Comparison of ENCODE assay signal across 1 cellular context in the genomic region with DNA sequence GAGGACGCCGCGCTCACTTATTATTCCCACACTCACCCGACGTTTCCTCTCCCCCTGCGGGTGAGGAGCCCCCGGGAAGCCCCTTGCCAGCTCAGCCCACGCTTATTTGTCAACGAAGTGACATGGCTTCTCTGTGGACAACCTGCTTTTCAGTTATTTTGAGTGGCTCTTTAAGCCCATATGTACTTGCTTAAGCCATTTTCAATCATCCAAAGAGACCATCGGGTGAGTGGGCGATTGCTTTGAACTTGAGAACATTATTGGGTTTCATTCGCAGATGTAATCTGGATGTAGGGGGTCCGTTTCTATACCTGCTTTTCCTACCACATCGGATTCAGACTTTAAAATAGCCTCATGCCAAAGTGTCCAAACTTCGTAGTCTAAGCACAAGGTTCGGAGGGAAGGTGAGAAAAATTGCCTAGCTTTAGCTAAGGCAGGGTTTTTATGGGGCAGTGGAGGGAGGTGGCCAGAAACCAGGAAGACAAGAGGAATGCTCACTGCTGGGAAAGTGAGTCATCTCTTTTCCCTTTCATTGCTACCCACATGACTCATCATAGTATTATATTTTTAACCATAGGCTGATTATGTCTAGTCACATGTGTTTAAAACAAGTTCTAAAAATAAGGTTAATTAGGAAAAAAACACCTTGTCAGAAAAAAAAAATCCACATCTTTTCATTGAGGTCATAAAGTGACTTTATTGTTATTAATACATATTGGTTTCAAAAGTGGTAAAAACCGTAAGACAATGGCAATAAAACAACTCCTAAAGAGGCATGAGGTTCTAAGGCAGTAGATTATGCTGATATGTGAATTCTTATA.
TF ChIP-seq lines count a peak whose summit lies in the region.

No MANE protein-coding gene starts in this region.

TF ChIP-seq in K562, 482 proteins besides CTCF, POLR2A, EP300 and RAD21 (continued from another document and continues in another):
- TF ChIP-seq ZKSCAN3 (CRISPR knock-in tag; IDR thresholded peaks at IDR 0.05) (no peak), NBN (IDR thresholded peaks at IDR 0.05; ENCODE audit: low read depth) (no peak), TAF15 (IDR thresholded peaks at IDR 0.05; ENCODE audit: low read depth, low read length) (no peak), ZNF551 (CRISPR knock-in tag; IDR thresholded peaks at IDR 0.05) (no peak), ZFP1 (CRISPR knock-in tag; IDR thresholded peaks at IDR 0.05) (no peak), BRD9 (IDR thresholded peaks at IDR 0.05; ENCODE audit: low read depth, partially characterized antibody) (no peak), CBX5 (IDR thresholded peaks at IDR 0.05; ENCODE audit: borderline replicate concordance, low read depth) (no peak), SAP30 (IDR thresholded peaks at IDR 0.05; ENCODE audit: borderline replicate concordance, insufficient read depth, low read depth, low read length, poor library complexity, severe bottlenecking) (no peak), ZNF76 (CRISPR knock-in tag; IDR thresholded peaks at IDR 0.05; ENCODE audit: borderline replicate concordance) (0 out of 2 replicates have a peak, but pooled peaks have one; percentile 40), NR2C1 (IDR thresholded peaks at IDR 0.05) (no peak), NR2C1 (tag; IDR thresholded peaks at IDR 0.05) (peak; percentile 57; the same call in 1 of the 2 replicates), ELF1 (tag; IDR thresholded peaks at IDR 0.05) (peak; percentile 63), SOX6 (IDR thresholded peaks at IDR 0.05) (peak; percentile 42), NR2F6 (CRISPR knock-in tag; IDR thresholded peaks at IDR 0.05) (no peak), CAMTA2 (CRISPR knock-in tag; conservative IDR thresholded peaks at IDR 0.05) (no peak), POLR3G (IDR thresholded peaks at IDR 0.05; ENCODE audit: extremely low read depth, insufficient read length, insufficient replicate concordance) (no peak), TBP (optimal IDR thresholded peaks at IDR 0.05; ENCODE audit: low read depth, low read length) (no peak), U2AF1 (optimal IDR thresholded peaks at IDR 0.05; ENCODE audit: low read depth, low read length) (no peak), C11orf30 (IDR thresholded peaks at IDR 0.05; ENCODE audit: low read depth) (peak; percentile 91), HMG20B (CRISPR knock-in tag; IDR thresholded peaks at IDR 0.05) (no peak), ZNF696 (CRISPR knock-in tag; conservative IDR thresholded peaks at IDR 0.05) (no peak), CREM (IDR thresholded peaks at IDR 0.05; ENCODE audit: low read depth) (no peak), ZNF24 (IDR thresholded peaks at IDR 0.05) (peak; percentile 17; the same call in 1 of the 2 replicates), GATAD2A (IDR thresholded peaks at IDR 0.05) (no peak), ZNF584 (CRISPR knock-in tag; IDR thresholded peaks at IDR 0.05; ENCODE audit: low read depth) (peak; percentile 93), ZNF668 (CRISPR knock-in tag; IDR thresholded peaks at IDR 0.05) (no peak), TEAD4 (IDR thresholded peaks at IDR 0.05; ENCODE audit: low read length) (peak; percentile 45; the same call in 1 of the 2 replicates), TEAD4 (CRISPR knock-in tag; IDR thresholded peaks at IDR 0.05; ENCODE audit: borderline replicate concordance) (no peak), FOXM1 (IDR thresholded peaks at IDR 0.05; ENCODE audit: low read depth) (peak; percentile 23; the same call in 1 of the 2 replicates), FOXM1 (CRISPR knock-in tag; IDR thresholded peaks at IDR 0.05; ENCODE audit: low read depth) (no peak), TAF9B (IDR thresholded peaks at IDR 0.05; ENCODE audit: partially characterized antibody) (peak; percentile 14), NFIC (IDR thresholded peaks at IDR 0.05) (no peak), ZNF764 (CRISPR knock-in tag; IDR thresholded peaks at IDR 0.05; ENCODE audit: low read depth) (no peak), SMAD3 (CRISPR knock-in tag; conservative IDR thresholded peaks at IDR 0.05) (0 out of 2 replicates have a peak, but pooled peaks have one; percentile 10), TEAD2 (tag; IDR thresholded peaks at IDR 0.05) (0 out of 2 replicates have a peak, but pooled peaks have one; percentile 53), ZNF507 (tag; conservative IDR thresholded peaks at IDR 0.05) (no peak), ASH1L (IDR thresholded peaks at IDR 0.05; ENCODE audit: borderline replicate concordance, low read depth, partially characterized antibody) (no peak), EHMT2 (IDR thresholded peaks at IDR 0.05) (peak; percentile 68; the same call in 1 of the 2 replicates), SMC3 (conservative IDR thresholded peaks at IDR 0.05; ENCODE audit: insufficient read depth, low read depth, low read length) (no peak), LEF1 (IDR thresholded peaks at IDR 0.05) (0 out of 2 replicates have a peak, but pooled peaks have one; percentile 15), ZNF766 (CRISPR knock-in tag; conservative IDR thresholded peaks at IDR 0.05) (peak; percentile 75; the same call in 1 of the 2 replicates), ZBED1 (IDR thresholded peaks at IDR 0.05) (no peak), CTBP1 (IDR thresholded peaks at IDR 0.05; ENCODE audit: borderline replicate concordance) (0 out of 2 replicates have a peak, but pooled peaks have one; percentile 25), ZC3H4 (CRISPR knock-in tag; IDR thresholded peaks at IDR 0.05; ENCODE audit: borderline replicate concordance) (no peak)
- TF ChIP-seq, protein P1, sequence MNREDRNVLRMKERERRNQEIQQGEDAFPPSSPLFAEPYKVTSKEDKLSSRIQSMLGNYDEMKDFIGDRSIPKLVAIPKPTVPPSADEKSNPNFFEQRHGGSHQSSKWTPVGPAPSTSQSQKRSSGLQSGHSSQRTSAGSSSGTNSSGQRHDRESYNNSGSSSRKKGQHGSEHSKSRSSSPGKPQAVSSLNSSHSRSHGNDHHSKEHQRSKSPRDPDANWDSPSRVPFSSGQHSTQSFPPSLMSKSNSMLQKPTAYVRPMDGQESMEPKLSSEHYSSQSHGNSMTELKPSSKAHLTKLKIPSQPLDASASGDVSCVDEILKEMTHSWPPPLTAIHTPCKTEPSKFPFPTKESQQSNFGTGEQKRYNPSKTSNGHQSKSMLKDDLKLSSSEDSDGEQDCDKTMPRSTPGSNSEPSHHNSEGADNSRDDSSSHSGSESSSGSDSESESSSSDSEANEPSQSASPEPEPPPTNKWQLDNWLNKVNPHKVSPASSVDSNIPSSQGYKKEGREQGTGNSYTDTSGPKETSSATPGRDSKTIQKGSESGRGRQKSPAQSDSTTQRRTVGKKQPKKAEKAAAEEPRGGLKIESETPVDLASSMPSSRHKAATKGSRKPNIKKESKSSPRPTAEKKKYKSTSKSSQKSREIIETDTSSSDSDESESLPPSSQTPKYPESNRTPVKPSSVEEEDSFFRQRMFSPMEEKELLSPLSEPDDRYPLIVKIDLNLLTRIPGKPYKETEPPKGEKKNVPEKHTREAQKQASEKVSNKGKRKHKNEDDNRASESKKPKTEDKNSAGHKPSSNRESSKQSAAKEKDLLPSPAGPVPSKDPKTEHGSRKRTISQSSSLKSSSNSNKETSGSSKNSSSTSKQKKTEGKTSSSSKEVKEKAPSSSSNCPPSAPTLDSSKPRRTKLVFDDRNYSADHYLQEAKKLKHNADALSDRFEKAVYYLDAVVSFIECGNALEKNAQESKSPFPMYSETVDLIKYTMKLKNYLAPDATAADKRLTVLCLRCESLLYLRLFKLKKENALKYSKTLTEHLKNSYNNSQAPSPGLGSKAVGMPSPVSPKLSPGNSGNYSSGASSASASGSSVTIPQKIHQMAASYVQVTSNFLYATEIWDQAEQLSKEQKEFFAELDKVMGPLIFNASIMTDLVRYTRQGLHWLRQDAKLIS (CRISPR knock-in tag; IDR thresholded peaks at IDR 0.05), result no peak
- TF ChIP-seq, protein P2, sequence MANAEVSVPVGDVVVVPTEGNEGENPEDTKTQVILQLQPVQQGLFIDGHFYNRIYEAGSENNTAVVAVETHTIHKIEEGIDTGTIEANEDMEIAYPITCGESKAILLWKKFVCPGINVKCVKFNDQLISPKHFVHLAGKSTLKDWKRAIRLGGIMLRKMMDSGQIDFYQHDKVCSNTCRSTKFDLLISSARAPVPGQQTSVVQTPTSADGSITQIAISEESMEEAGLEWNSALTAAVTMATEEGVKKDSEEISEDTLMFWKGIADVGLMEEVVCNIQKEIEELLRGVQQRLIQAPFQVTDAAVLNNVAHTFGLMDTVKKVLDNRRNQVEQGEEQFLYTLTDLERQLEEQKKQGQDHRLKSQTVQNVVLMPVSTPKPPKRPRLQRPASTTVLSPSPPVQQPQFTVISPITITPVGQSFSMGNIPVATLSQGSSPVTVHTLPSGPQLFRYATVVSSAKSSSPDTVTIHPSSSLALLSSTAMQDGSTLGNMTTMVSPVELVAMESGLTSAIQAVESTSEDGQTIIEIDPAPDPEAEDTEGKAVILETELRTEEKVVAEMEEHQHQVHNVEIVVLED (CRISPR knock-in tag; IDR thresholded peaks at IDR 0.05), result no peak
- TF ChIP-seq, protein P3, sequence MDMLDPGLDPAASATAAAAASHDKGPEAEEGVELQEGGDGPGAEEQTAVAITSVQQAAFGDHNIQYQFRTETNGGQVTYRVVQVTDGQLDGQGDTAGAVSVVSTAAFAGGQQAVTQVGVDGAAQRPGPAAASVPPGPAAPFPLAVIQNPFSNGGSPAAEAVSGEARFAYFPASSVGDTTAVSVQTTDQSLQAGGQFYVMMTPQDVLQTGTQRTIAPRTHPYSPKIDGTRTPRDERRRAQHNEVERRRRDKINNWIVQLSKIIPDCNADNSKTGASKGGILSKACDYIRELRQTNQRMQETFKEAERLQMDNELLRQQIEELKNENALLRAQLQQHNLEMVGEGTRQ (CRISPR knock-in tag; IDR thresholded peaks at IDR 0.05), result no peak
- TF ChIP-seq, protein P4, sequence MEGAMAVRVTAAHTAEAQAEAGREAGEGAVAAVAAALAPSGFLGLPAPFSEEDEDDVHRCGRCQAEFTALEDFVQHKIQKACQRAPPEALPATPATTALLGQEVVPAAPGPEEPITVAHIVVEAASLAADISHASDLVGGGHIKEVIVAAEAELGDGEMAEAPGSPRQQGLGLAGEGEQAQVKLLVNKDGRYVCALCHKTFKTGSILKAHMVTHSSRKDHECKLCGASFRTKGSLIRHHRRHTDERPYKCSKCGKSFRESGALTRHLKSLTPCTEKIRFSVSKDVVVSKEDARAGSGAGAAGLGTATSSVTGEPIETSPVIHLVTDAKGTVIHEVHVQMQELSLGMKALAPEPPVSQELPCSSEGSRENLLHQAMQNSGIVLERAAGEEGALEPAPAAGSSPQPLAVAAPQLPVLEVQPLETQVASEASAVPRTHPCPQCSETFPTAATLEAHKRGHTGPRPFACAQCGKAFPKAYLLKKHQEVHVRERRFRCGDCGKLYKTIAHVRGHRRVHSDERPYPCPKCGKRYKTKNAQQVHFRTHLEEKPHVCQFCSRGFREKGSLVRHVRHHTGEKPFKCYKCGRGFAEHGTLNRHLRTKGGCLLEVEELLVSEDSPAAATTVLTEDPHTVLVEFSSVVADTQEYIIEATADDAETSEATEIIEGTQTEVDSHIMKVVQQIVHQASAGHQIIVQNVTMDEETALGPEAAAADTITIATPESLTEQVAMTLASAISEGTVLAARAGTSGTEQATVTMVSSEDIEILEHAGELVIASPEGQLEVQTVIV (CRISPR knock-in tag; IDR thresholded peaks at IDR 0.05; ENCODE audit: borderline replicate concordance), result no peak
- TF ChIP-seq, protein P5, sequence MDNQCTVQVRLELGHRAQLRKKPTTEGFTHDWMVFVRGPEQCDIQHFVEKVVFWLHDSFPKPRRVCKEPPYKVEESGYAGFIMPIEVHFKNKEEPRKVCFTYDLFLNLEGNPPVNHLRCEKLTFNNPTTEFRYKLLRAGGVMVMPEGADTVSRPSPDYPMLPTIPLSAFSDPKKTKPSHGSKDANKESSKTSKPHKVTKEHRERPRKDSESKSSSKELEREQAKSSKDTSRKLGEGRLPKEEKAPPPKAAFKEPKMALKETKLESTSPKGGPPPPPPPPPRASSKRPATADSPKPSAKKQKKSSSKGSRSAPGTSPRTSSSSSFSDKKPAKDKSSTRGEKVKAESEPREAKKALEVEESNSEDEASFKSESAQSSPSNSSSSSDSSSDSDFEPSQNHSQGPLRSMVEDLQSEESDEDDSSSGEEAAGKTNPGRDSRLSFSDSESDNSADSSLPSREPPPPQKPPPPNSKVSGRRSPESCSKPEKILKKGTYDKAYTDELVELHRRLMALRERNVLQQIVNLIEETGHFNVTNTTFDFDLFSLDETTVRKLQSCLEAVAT (IDR thresholded peaks at IDR 0.05), result no peak
- TF ChIP-seq, protein P6, sequence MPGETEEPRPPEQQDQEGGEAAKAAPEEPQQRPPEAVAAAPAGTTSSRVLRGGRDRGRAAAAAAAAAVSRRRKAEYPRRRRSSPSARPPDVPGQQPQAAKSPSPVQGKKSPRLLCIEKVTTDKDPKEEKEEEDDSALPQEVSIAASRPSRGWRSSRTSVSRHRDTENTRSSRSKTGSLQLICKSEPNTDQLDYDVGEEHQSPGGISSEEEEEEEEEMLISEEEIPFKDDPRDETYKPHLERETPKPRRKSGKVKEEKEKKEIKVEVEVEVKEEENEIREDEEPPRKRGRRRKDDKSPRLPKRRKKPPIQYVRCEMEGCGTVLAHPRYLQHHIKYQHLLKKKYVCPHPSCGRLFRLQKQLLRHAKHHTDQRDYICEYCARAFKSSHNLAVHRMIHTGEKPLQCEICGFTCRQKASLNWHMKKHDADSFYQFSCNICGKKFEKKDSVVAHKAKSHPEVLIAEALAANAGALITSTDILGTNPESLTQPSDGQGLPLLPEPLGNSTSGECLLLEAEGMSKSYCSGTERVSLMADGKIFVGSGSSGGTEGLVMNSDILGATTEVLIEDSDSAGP (CRISPR knock-in tag; IDR thresholded peaks at IDR 0.05), result no peak
- TF ChIP-seq, protein P7, sequence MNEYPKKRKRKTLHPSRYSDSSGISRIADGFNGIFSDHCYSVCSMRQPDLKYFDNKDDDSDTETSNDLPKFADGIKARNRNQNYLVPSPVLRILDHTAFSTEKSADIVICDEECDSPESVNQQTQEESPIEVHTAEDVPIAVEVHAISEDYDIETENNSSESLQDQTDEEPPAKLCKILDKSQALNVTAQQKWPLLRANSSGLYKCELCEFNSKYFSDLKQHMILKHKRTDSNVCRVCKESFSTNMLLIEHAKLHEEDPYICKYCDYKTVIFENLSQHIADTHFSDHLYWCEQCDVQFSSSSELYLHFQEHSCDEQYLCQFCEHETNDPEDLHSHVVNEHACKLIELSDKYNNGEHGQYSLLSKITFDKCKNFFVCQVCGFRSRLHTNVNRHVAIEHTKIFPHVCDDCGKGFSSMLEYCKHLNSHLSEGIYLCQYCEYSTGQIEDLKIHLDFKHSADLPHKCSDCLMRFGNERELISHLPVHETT (CRISPR knock-in tag; conservative IDR thresholded peaks at IDR 0.05 in 1 of 2, IDR thresholded peaks at IDR 0.05 in 1 of 2), result 0 out of 4 replicates have a peak, but pooled peaks of 1 of the 2 experiments have one; percentile 52
- TF ChIP-seq, protein P8, sequence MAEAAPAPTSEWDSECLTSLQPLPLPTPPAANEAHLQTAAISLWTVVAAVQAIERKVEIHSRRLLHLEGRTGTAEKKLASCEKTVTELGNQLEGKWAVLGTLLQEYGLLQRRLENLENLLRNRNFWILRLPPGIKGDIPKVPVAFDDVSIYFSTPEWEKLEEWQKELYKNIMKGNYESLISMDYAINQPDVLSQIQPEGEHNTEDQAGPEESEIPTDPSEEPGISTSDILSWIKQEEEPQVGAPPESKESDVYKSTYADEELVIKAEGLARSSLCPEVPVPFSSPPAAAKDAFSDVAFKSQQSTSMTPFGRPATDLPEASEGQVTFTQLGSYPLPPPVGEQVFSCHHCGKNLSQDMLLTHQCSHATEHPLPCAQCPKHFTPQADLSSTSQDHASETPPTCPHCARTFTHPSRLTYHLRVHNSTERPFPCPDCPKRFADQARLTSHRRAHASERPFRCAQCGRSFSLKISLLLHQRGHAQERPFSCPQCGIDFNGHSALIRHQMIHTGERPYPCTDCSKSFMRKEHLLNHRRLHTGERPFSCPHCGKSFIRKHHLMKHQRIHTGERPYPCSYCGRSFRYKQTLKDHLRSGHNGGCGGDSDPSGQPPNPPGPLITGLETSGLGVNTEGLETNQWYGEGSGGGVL (CRISPR knock-in tag; IDR thresholded peaks at IDR 0.05), result 0 out of 2 replicates have a peak, but pooled peaks have one; percentile 8
